ENCODE assay signal across 14 cellular contexts in genomic region chr17:33012522-33013033, GRCh38. TPM values are rescaled to one million over a fixed set of nuclear protein-coding genes. Genes with fewer than 3 reads are reported as not detected.
DNase-seq lines count a peak whose midpoint lies in the region; ATAC-seq and TF ChIP-seq lines count a peak whose summit lies in the region.
"Had no signal": no experiment of that assay in that cellular context is flagged by ENCODE, and none has a peak within 500 bp of the region (broad histone marks: within the 10 kb centered on the region; RNA-seq: fewer than 3 reads in every experiment).

No MANE protein-coding gene starts in this region.

- H3K36me3 ChIP-seq in adipocyte (ENCODE audit: control insufficient read depth, insufficient read depth, low read length, severe bottlenecking) (no peaks in the 10 kb centered on the region), upper lobe of right lung (no peaks in the 10 kb centered on the region)
- H3K36me3 ChIP-seq: HAP-1, ovary had no signal

- intact Hi-C loops in activated CD4-positive, alpha-beta T cell treated with anti-CD3 and anti-CD28 coated beads, Interleukin-2, amount 10 ng/mL, durations not matched to agents 24 days and 14 days (cut with micrococcal nuclease) = no loop called here
- intact Hi-C loops in upper lobe of right lung (cut with DNase I) (no loop called here), Right ventricle myocardium superior (cut with DNase I) (no loop called here)

- no peak overlapping the region for H3K4me3 Mint-ChIP-seq in activated CD4-positive, alpha-beta T cell treated with anti-CD3 and anti-CD28 coated beads, Interleukin-2, amount 10 ng/mL, durations not matched to agents 24 days and 14 days
- H3K4me3 Mint-ChIP-seq in activated CD4-positive, alpha-beta T cell treated with anti-CD3 and anti-CD28 coated beads, Interleukin-2, amount 10 ng/mL, durations not matched to agents 7 days and 5 days = no peak overlapping the region
- H3K4me3 Mint-ChIP-seq: effector memory CD8-positive, alpha-beta T cell; immature natural killer cell had no signal

- H3K4me3 ChIP-seq in adipocyte (ENCODE audit: low read length) = no peak overlapping the region
- H3K4me3 ChIP-seq in upper lobe of right lung = no peak overlapping the region
- H3K4me3 ChIP-seq: HAP-1, ovary had no signal

- peaks cover 4% of the 10 kb centered on the region for H3K27me3 Mint-ChIP-seq in activated CD4-positive, alpha-beta T cell treated with anti-CD3 and anti-CD28 coated beads, Interleukin-2, amount 10 ng/mL, durations not matched to agents 24 days and 14 days
- no peaks in the 10 kb centered on the region for H3K27me3 Mint-ChIP-seq in activated CD4-positive, alpha-beta T cell treated with anti-CD3 and anti-CD28 coated beads, Interleukin-2, amount 10 ng/mL, durations not matched to agents 7 days and 5 days

- ATAC-seq in upper lobe of right lung (peak; percentile 24), HG03045 (IDR thresholded peaks at IDR 0.05; ENCODE audit: unreplicated experiment) (no peak), Right ventricle myocardium superior (ENCODE audit: poor library complexity) (no peak)
- ATAC-seq: effector memory CD8-positive, alpha-beta T cell had no signal

- H3K9ac ChIP-seq in adipocyte (ENCODE audit: low read length) = no peak overlapping the region

- H3K9me3 ChIP-seq in adipocyte (ENCODE audit: control insufficient read depth, low read length) = no peaks in the 10 kb centered on the region
- no peaks in the 10 kb centered on the region for H3K9me3 ChIP-seq in upper lobe of right lung
- H3K9me3 ChIP-seq: HAP-1, ovary had no signal

- POLR2A ChIA-PET in activated CD4-positive, alpha-beta T cell treated with anti-CD3 and anti-CD28 coated beads, Interleukin-2, amount 10 ng/mL, durations not matched to agents 7 days and 5 days (lab: Charles Lee) = no interaction called here

- H3K36me3 Mint-ChIP-seq in activated CD4-positive, alpha-beta T cell treated with anti-CD3 and anti-CD28 coated beads, Interleukin-2, amount 10 ng/mL, durations not matched to agents 24 days and 14 days (ENCODE audit: low read depth) = no peaks in the 10 kb centered on the region
- no peaks in the 10 kb centered on the region for H3K36me3 Mint-ChIP-seq in activated CD4-positive, alpha-beta T cell treated with anti-CD3 and anti-CD28 coated beads, Interleukin-2, amount 10 ng/mL, durations not matched to agents 7 days and 5 days (ENCODE audit: low read depth)
- H3K36me3 Mint-ChIP-seq: immature natural killer cell had no signal

- no peaks in the 10 kb centered on the region for H3K9me3 Mint-ChIP-seq in activated CD4-positive, alpha-beta T cell treated with anti-CD3 and anti-CD28 coated beads, Interleukin-2, amount 10 ng/mL, durations not matched to agents 24 days and 14 days
- no peaks in the 10 kb centered on the region for H3K9me3 Mint-ChIP-seq in activated CD4-positive, alpha-beta T cell treated with anti-CD3 and anti-CD28 coated beads, Interleukin-2, amount 10 ng/mL, durations not matched to agents 7 days and 5 days
- H3K9me3 Mint-ChIP-seq: effector memory CD8-positive, alpha-beta T cell; immature natural killer cell had no signal

- no peak for TF ChIP-seq CTCF in upper lobe of right lung (IDR thresholded peaks at IDR 0.05)

- peaks cover 15% of the 10 kb centered on the region for H3K27me3 ChIP-seq in adipocyte (replicated peaks; ENCODE audit: control insufficient read depth, insufficient read depth, low read length)
- peaks cover 3% of the 10 kb centered on the region for H3K27me3 ChIP-seq in upper lobe of right lung
- H3K27me3 ChIP-seq: ovary had no signal

- no peak for DNase-seq in activated CD4-positive, alpha-beta T cell treated with anti-CD3 and anti-CD28 coated beads, Interleukin-2, amount 10 ng/mL, durations not matched to agents 24 days and 14 days
- no peak for DNase-seq in activated CD4-positive, alpha-beta T cell treated with anti-CD3 and anti-CD28 coated beads, Interleukin-2, amount 10 ng/mL, durations not matched to agents 7 days and 5 days
- DNase-seq in adipocyte (ENCODE audit: low read depth) (peak; percentile 94), glomerular visceral epithelial cell (ENCODE audit: extremely low spot score) (peak; percentile 82), upper lobe of right lung (no peak), NCI-H146 (lab: John Stamatoyannopoulos, UW) (no peak), Right ventricle myocardium superior (no peak)
- DNase-seq: effector memory CD8-positive, alpha-beta T cell; immature natural killer cell; NCI-H1417; ovary had no signal

- CTCF ChIA-PET in activated CD4-positive, alpha-beta T cell treated with anti-CD3 and anti-CD28 coated beads, Interleukin-2, amount 10 ng/mL, durations not matched to agents 7 days and 5 days (lab: Charles Lee) = no interaction called here

- H3K27ac ChIP-seq in upper lobe of right lung = no peak overlapping the region
- H3K27ac ChIP-seq: 22Rv1, ovary had no signal

- H3K4me1 ChIP-seq in adipocyte (ENCODE audit: control insufficient read depth, insufficient read depth, low read length) = peaks cover 2% of the 10 kb centered on the region
- H3K4me1 ChIP-seq in upper lobe of right lung = no peaks in the 10 kb centered on the region
- H3K4me1 ChIP-seq: HAP-1 had no signal

- no peaks in the 10 kb centered on the region for H3K4me1 Mint-ChIP-seq in activated CD4-positive, alpha-beta T cell treated with anti-CD3 and anti-CD28 coated beads, Interleukin-2, amount 10 ng/mL, durations not matched to agents 24 days and 14 days
- H3K4me1 Mint-ChIP-seq in activated CD4-positive, alpha-beta T cell treated with anti-CD3 and anti-CD28 coated beads, Interleukin-2, amount 10 ng/mL, durations not matched to agents 7 days and 5 days = no peaks in the 10 kb centered on the region
- H3K4me1 Mint-ChIP-seq: immature natural killer cell had no signal

- H3K27ac Mint-ChIP-seq in activated CD4-positive, alpha-beta T cell treated with anti-CD3 and anti-CD28 coated beads, Interleukin-2, amount 10 ng/mL, durations not matched to agents 24 days and 14 days = peak overlapping the region; percentile 8
- no peak overlapping the region for H3K27ac Mint-ChIP-seq in activated CD4-positive, alpha-beta T cell treated with anti-CD3 and anti-CD28 coated beads, Interleukin-2, amount 10 ng/mL, durations not matched to agents 7 days and 5 days
- H3K27ac Mint-ChIP-seq: effector memory CD8-positive, alpha-beta T cell; immature natural killer cell had no signal

RNA-seq across cellular contexts. Expression of gene SPACA3, which starts 20.9 kb away (rescaled TPM):
- total RNA-seq in activated CD4-positive, alpha-beta T cell treated with anti-CD3 and anti-CD28 coated beads, Interleukin-2, amount 10 ng/mL, durations not matched to agents 24 days and 14 days = not detected in 2 replicates
- not detected for total RNA-seq in activated CD4-positive, alpha-beta T cell treated with anti-CD3 and anti-CD28 coated beads, Interleukin-2, amount 10 ng/mL, durations not matched to agents 7 days and 5 days
- total RNA-seq in upper lobe of right lung (not detected), Right ventricle myocardium superior (not detected)
- total RNA-seq: ovary had no signal

Comparison
In these comparisons a context has a peak if more than half of its experiments do, and no peak if none do; other contexts are left out.
1. DNase-seq: peak in adipocyte (single experiment) and glomerular visceral epithelial cell (single experiment); none in activated CD4-positive, alpha-beta T cell treated with anti-CD3 and anti-CD28 coated beads, Interleukin-2, amount 10 ng/mL, durations not matched to agents 24 days and 14 days (single experiment), activated CD4-positive, alpha-beta T cell treated with anti-CD3 and anti-CD28 coated beads, Interleukin-2, amount 10 ng/mL, durations not matched to agents 7 days and 5 days (single experiment), upper lobe of right lung (single experiment), NCI-H146 (single experiment) and Right ventricle myocardium superior (single experiment).